22 cellular contexts compared by ENCODE assay signal in the genomic region with DNA sequence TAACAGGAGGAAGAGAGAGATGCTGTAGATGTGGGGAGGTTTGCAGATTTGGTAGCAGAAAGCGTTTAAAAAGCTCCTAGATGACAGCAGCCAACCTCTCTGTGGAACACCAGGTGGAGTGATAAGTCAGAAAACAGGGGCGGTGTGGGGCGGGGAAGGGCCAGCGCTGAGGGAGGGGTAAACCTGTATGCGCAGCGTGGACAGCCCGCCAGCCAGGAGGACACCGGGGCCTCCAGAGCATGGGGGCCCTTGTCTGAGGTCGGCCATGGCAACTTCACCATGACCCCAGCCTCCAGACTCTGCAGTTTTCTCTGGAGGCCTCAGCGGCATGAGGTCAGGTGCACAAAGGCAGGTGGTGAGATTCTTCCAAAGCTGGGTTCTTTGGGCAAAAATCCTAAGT.
"Had no signal": no experiment of that assay in that cellular context is flagged by ENCODE, and none has a peak within 500 bp of the region (broad histone marks: within the 10 kb centered on the region; RNA-seq: fewer than 3 reads in every experiment).

No MANE protein-coding gene starts in this region.

- H3K27ac ChIP-seq: brain microvascular endothelial cell, esophagus muscularis mucosa, gastroesophageal sphincter, heart left ventricle, SK-N-MC, skin epidermis, WERI-Rb-1 had no signal

- H3K4me3 Mint-ChIP-seq: activated naive CD4-positive, alpha-beta T cell treated with anti-CD3 and anti-CD28 coated beads, Interleukin-2, amount 10 ng/mL, durations not matched to agents 7 days and 5 days; activated naive CD8-positive, alpha-beta T cell treated with anti-CD3 and anti-CD28 coated beads, Interleukin-2, amount 50 U/mL, for 24 hours; activated T-cell treated with anti-CD3 and anti-CD28 coated beads, Interleukin-2, amount 50 U/mL, for 24 hours; central memory CD8-positive, alpha-beta T cell; nephron; stimulated activated effector memory CD8-positive, alpha-beta T cell treated with anti-CD3 and anti-CD28 coated beads, Interleukin-12 subunit alpha, Interleukin-12 subunit beta, amount 100 ng/mL, for 72 hours had no signal

- H3K9me3 Mint-ChIP-seq: activated naive CD4-positive, alpha-beta T cell treated with anti-CD3 and anti-CD28 coated beads, Interleukin-2, amount 10 ng/mL, durations not matched to agents 7 days and 5 days; activated naive CD8-positive, alpha-beta T cell treated with anti-CD3 and anti-CD28 coated beads, Interleukin-2, amount 50 U/mL, for 24 hours; activated T-cell treated with anti-CD3 and anti-CD28 coated beads, Interleukin-2, amount 50 U/mL, for 24 hours; activated T-helper 2 cell treated with anti-CD3 and anti-CD28 coated beads, Interferon-gamma antibody, Interleukin-2, Interleukin-4, amounts not matched to agents 10 μg/mL and 5 μg/mL and 100 μg/mL, durations not matched to agents 14 hours and 24 hours and 36 hours; central memory CD8-positive, alpha-beta T cell had no signal

- H3K27me3 ChIP-seq: brain microvascular endothelial cell had no signal

- H3K4me1 ChIP-seq: esophagus muscularis mucosa, gastroesophageal sphincter, heart left ventricle had no signal

- ATAC-seq: gastroesophageal sphincter, heart left ventricle, left ventricle myocardium superior had no signal

- H3K36me3 Mint-ChIP-seq: activated naive CD4-positive, alpha-beta T cell treated with anti-CD3 and anti-CD28 coated beads, Interleukin-2, amount 10 ng/mL, durations not matched to agents 7 days and 5 days; stimulated activated effector memory CD8-positive, alpha-beta T cell treated with anti-CD3 and anti-CD28 coated beads, Interleukin-12 subunit alpha, Interleukin-12 subunit beta, amount 100 ng/mL, for 72 hours had no signal

- H3K4me1 Mint-ChIP-seq: activated naive CD4-positive, alpha-beta T cell treated with anti-CD3 and anti-CD28 coated beads, Interleukin-2, amount 10 ng/mL, durations not matched to agents 7 days and 5 days; activated naive CD8-positive, alpha-beta T cell treated with anti-CD3 and anti-CD28 coated beads, Interleukin-2, amount 50 U/mL, for 24 hours; central memory CD8-positive, alpha-beta T cell; nephron; stimulated activated effector memory CD8-positive, alpha-beta T cell treated with anti-CD3 and anti-CD28 coated beads, Interleukin-12 subunit alpha, Interleukin-12 subunit beta, amount 100 ng/mL, for 72 hours had no signal

- H3K27ac Mint-ChIP-seq: activated naive CD4-positive, alpha-beta T cell treated with anti-CD3 and anti-CD28 coated beads, Interleukin-2, amount 10 ng/mL, durations not matched to agents 7 days and 5 days; activated naive CD8-positive, alpha-beta T cell treated with anti-CD3 and anti-CD28 coated beads, Interleukin-2, amount 50 U/mL, for 24 hours; activated T-cell treated with anti-CD3 and anti-CD28 coated beads, Interleukin-2, amount 50 U/mL, for 24 hours; activated T-helper 2 cell treated with anti-CD3 and anti-CD28 coated beads, Interferon-gamma antibody, Interleukin-2, Interleukin-4, amounts not matched to agents 10 μg/mL and 5 μg/mL and 100 μg/mL, durations not matched to agents 14 hours and 24 hours and 36 hours; nephron; stimulated activated effector memory CD8-positive, alpha-beta T cell treated with anti-CD3 and anti-CD28 coated beads, Interleukin-12 subunit alpha, Interleukin-12 subunit beta, amount 100 ng/mL, for 72 hours had no signal

- DNase-seq: activated CD4-positive, alpha-beta T cell treated with anti-CD3 and anti-CD28 coated beads for 1 hour; activated CD4-positive, alpha-beta T cell treated with anti-CD3 and anti-CD28 coated beads, Interleukin-2, amount 50 U/mL, for 4 hours; activated naive CD4-positive, alpha-beta T cell treated with anti-CD3 and anti-CD28 coated beads, Interleukin-2, amount 10 ng/mL, durations not matched to agents 7 days and 5 days; activated naive CD8-positive, alpha-beta T cell treated with anti-CD3 and anti-CD28 coated beads, Interleukin-2, amount 50 U/mL, for 24 hours; activated T-cell treated with anti-CD3 and anti-CD28 coated beads, Interleukin-2, amount 50 U/mL, for 24 hours; brain microvascular endothelial cell; effector CD8-positive, alpha-beta T cell; heart left ventricle; kidney; left ventricle myocardium superior; mesendoderm; nucleus accumbens; stimulated activated CD4-positive, alpha-beta T cell treated with anti-CD3 and anti-CD28 coated beads, Interleukin-4, amount 100 ng/mL, for 24 hours; WERI-Rb-1 had no signal

- H3K9me3 ChIP-seq: heart left ventricle had no signal
